ENCODE assay signal across 18 cellular contexts in the genomic region with DNA sequence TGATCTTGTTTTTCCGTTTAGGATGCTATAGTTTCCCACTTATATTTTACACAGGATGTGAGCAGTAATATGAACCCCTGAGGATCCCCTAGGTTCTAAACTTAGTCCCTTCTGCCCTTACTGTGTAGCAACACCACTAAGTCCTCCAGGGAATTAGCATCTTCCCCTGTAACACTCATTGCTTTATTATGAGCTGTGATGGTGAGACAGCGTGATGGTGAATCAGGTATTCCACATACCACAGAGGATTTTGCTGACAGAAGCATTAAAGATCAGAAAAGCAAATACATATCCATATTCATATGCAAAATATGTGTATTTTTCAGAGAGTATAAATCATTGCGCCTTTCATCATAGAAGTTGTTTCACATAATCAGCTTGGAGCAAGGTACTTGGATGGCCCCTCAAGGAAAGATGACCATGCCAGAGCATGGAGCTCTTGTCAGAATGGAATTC.
DNase-seq lines count a peak whose midpoint lies in the region; ATAC-seq and TF ChIP-seq lines count a peak whose summit lies in the region.
"Had no signal": no experiment of that assay in that cellular context is flagged by ENCODE, and none has a peak within 500 bp of the region (broad histone marks: within the 10 kb centered on the region; RNA-seq: fewer than 3 reads in every experiment).

No MANE protein-coding gene starts in this region.

- no peak for TF ChIP-seq CTCF in GM13977 (IDR thresholded peaks at IDR 0.05; ENCODE audit: extremely low read depth, insufficient read depth, missing control alignments)

- ATAC-seq in GM18909 (IDR thresholded peaks at IDR 0.05; ENCODE audit: poor library complexity, unreplicated experiment): peak; percentile 38
- peak; percentile 14 for ATAC-seq in GM21576 (IDR thresholded peaks at IDR 0.05; ENCODE audit: unreplicated experiment)
- ATAC-seq in HG03196 (IDR thresholded peaks at IDR 0.05; ENCODE audit: unreplicated experiment): peak; percentile 9
- ATAC-seq: left ventricle myocardium superior; PC-3; stimulated activated naive CD8-positive, alpha-beta T cell treated with anti-CD3 and anti-CD28 coated beads, Interleukin-15, Interleukin-2, amounts not matched to agents 100 U/mL and 50 U/mL, for 24 hours had no signal

- no peak for DNase-seq in GM13977 (ENCODE audit: low spot score)
- no peak for DNase-seq in stimulated activated CD4-positive, alpha-beta T cell treated with anti-CD3 and anti-CD28 coated beads, Interleukin-15, amount 100 ng/mL, for 24 hours
- no peak for DNase-seq in NCI-H1930 (lab: John Stamatoyannopoulos, UW)
- no peak for DNase-seq in activated gamma-delta T cell (lab: John Stamatoyannopoulos, UW)
- DNase-seq: activated CD4-positive, alpha-beta memory T cell treated with anti-CD3 and anti-CD28 coated beads, Interleukin-2, amount 10 ng/mL, durations not matched to agents 7 days and 5 days; CD4-positive, alpha-beta memory T cell; EL; foreskin melanocyte; left ventricle myocardium superior; MG63; NCI-H187; NCI-H524; PC-3; posterior cingulate gyrus; stimulated activated naive CD8-positive, alpha-beta T cell treated with anti-CD3 and anti-CD28 coated beads, Interleukin-15, Interleukin-2, amounts not matched to agents 100 U/mL and 50 U/mL, for 24 hours had no signal

- in situ Hi-C loops in GM13977 (cut with MboI; ENCODE audit: low pct_unique_long_range_greater_than_20kb, low sequenced_read_pairs, unreplicated experiment): no loop called here
